8 cellular contexts compared by ENCODE assay signal in genomic region chr20:32742322-32743236, GRCh38. TPM values are rescaled to one million over a fixed set of nuclear protein-coding genes. Genes with fewer than 3 reads are reported as not detected.
DNase-seq lines count a peak whose midpoint lies in the region; ATAC-seq and TF ChIP-seq lines count a peak whose summit lies in the region.

No MANE protein-coding gene starts in this region.

- CTCF ChIA-PET in AG04450 (lab: Charles Lee): interaction anchor here (1.1 to 2.3 kb wide), 2 partner anchors 36 to 68 kb away, joined by 4 to 8 read pairs; partner anchors contain the start of gene C20orf203

- no peak for DNase-seq in AG04450 (ENCODE audit: low read depth, low spot score)
- no peak for DNase-seq in HFFc6
- no peak for DNase-seq in left ventricle myocardium inferior
- DNase-seq in skeletal muscle cell (ENCODE audit: low read depth): no peak
- DNase-seq in globus pallidus (ENCODE audit: low spot score): no peak
- no peak for DNase-seq in ecto neural progenitor cell (ENCODE audit: low spot score)

- no peaks in the 10 kb centered on the region for H3K36me3 ChIP-seq in left ventricle myocardium inferior

- H3K36me3 Mint-ChIP-seq in HFFc6 (ENCODE audit: low read depth): no peaks in the 10 kb centered on the region
- no peaks in the 10 kb centered on the region for H3K36me3 Mint-ChIP-seq in activated T-helper 17 cell treated with anti-CD3 and anti-CD28 coated beads, Interleukin-2, amount 50 U/mL, for 72 hours (ENCODE audit: low read depth)

- intact Hi-C loops in left ventricle myocardium inferior (cut with micrococcal nuclease): no loop called here

- peak overlapping the region; percentile 97 for H3K4me3 Mint-ChIP-seq in HFFc6
- H3K4me3 Mint-ChIP-seq in activated T-helper 17 cell treated with anti-CD3 and anti-CD28 coated beads, Interleukin-2, amount 50 U/mL, for 72 hours: peak overlapping the region; percentile 97

- peak overlapping the region; percentile 75 for H3K27ac ChIP-seq in AG04450 (ENCODE audit: low read depth, low read length)
- peak overlapping the region; percentile 89 for H3K27ac ChIP-seq in left ventricle myocardium inferior (replicated peaks)

- H3K27me3 ChIP-seq in AG04450 (ENCODE audit: control insufficient read depth, insufficient read depth, low read length): no peaks in the 10 kb centered on the region
- H3K27me3 ChIP-seq in left ventricle myocardium inferior (ENCODE audit: low read depth): no peaks in the 10 kb centered on the region

- TF ChIP-seq CTCF in AG04450 (IDR thresholded peaks at IDR 0.05; ENCODE audit: low read depth, low read length) (no peak), HFFc6 (IDR thresholded peaks at IDR 0.05) (no peak), left ventricle myocardium inferior (IDR thresholded peaks at IDR 0.05; ENCODE audit: borderline replicate concordance) (no peak)

- peaks cover 31% of the 10 kb centered on the region for H3K4me1 ChIP-seq in left ventricle myocardium inferior

- H3K4me1 Mint-ChIP-seq in HFFc6 (ENCODE audit: low read depth): peaks cover 46% of the 10 kb centered on the region
- H3K4me1 Mint-ChIP-seq in activated T-helper 17 cell treated with anti-CD3 and anti-CD28 coated beads, Interleukin-2, amount 50 U/mL, for 72 hours: peaks cover 5% of the 10 kb centered on the region

- H3K4me3 ChIP-seq in AG04450 (ENCODE audit: low read depth, low read length) (peak overlapping the region; percentile 85), left ventricle myocardium inferior (peak overlapping the region; percentile 82), skeletal muscle cell (ENCODE audit: low read depth, low read length) (peak overlapping the region; percentile 72)

- H3K27me3 Mint-ChIP-seq in HFFc6 (ENCODE audit: insufficient read depth): no peaks in the 10 kb centered on the region; the same call in 1 of the 2 replicates
- H3K27me3 Mint-ChIP-seq in activated T-helper 17 cell treated with anti-CD3 and anti-CD28 coated beads, Interleukin-2, amount 50 U/mL, for 72 hours: no peaks in the 10 kb centered on the region

- no peaks in the 10 kb centered on the region for H3K9me3 Mint-ChIP-seq in HFFc6
- no peaks in the 10 kb centered on the region for H3K9me3 Mint-ChIP-seq in activated T-helper 17 cell treated with anti-CD3 and anti-CD28 coated beads, Interleukin-2, amount 50 U/mL, for 72 hours

- H3K9me3 ChIP-seq in AG04450 (ENCODE audit: control insufficient read depth, insufficient read depth, low read length): peaks cover 5% of the 10 kb centered on the region; the same call in 1 of the 2 replicates
- no peaks in the 10 kb centered on the region for H3K9me3 ChIP-seq in left ventricle myocardium inferior (replicated peaks)

- H3K27ac Mint-ChIP-seq in HFFc6: peak overlapping the region; percentile 94
- peak overlapping the region; percentile 98 for H3K27ac Mint-ChIP-seq in activated T-helper 17 cell treated with anti-CD3 and anti-CD28 coated beads, Interleukin-2, amount 50 U/mL, for 72 hours

- ATAC-seq in activated T-helper 17 cell treated with anti-CD3 and anti-CD28 coated beads, Interleukin-2, amount 50 U/mL, for 72 hours (replicated peaks): no peak
- no peak for ATAC-seq in GM18867 (IDR thresholded peaks at IDR 0.05; ENCODE audit: unreplicated experiment)

- POLR2A ChIA-PET in AG04450 (lab: Yijun Ruan, JAX): interaction anchor here (0.6 to 1.5 kb wide), 4 partner anchors 7 to 36 kb away, joined by 4 to 8 read pairs (median 6); partner anchors contain the start of gene DNMT3B

RNA-seq across cellular contexts. Expression of gene COMMD7, which starts 0.7 kb away (rescaled TPM):
- polyA plus RNA-seq in AG04450 (2011; rRNA removed): 84.8 and 88.1 TPM in 2 replicates
- polyA minus RNA-seq in AG04450 (2011; rRNA and poly(A)+ RNA removed): 24.8 and 29.1 TPM in 2 replicates
- total RNA-seq in HFFc6 (2021; fragmentation: NEBNext Ultra II Directional; extraction: Animal tissue kit (Norgen Biotek cat#: 25700)): 10 to 100 TPM; 45.4 to 58.4 (median 51.5) TPM
- total RNA-seq in activated T-helper 17 cell treated with anti-CD3 and anti-CD28 coated beads, Interleukin-2, amount 50 U/mL, for 72 hours: 10 to 100 TPM; 18.5 to 29.9 TPM
- 47.2 TPM for total RNA-seq in left ventricle myocardium inferior

RNA-seq across cellular contexts. Expression of gene DNMT3B, which starts 19.6 kb away (rescaled TPM):
- 1.8 and 1.9 TPM in 2 replicates for polyA plus RNA-seq in AG04450 (2011; rRNA removed)
- polyA minus RNA-seq in AG04450 (2011; rRNA and poly(A)+ RNA removed): 2.5 and 2.9 TPM in 2 replicates
- total RNA-seq in HFFc6 (2021; fragmentation: NEBNext Ultra II Directional; extraction: Animal tissue kit (Norgen Biotek cat#: 25700)): 1 to 10 TPM in 5 of 6 experiments, under 1 TPM in 1; 0.74 to 1.5 (median 1.2) TPM
- under 1 TPM; 0.16 to 0.99 TPM for total RNA-seq in activated T-helper 17 cell treated with anti-CD3 and anti-CD28 coated beads, Interleukin-2, amount 50 U/mL, for 72 hours
- 0.49 TPM for total RNA-seq in left ventricle myocardium inferior
